In the genomic region with DNA sequence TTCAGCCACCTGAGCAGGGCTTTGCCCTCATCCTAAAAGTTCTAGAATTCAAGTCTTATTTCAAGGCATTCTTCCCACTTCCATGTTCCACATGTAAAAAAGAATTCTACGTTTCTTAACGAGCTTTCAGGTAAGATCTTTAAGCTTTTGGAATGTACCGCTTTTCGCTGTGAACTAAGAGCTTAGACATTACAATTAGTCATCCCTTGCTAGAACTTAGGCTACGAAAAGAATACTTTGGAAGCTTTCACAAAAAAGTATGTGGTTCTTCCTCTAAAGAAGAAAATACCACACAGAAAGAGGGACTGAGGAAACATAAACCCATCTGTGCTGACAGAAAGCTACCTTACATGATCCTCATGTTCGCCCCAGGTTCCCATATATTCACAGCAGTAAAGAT, we compare ENCODE assay signal across 2 cellular contexts.
TF ChIP-seq lines count a peak whose summit lies in the region.

No MANE protein-coding gene starts in this region.

TF ChIP-seq in HEK293, 187 proteins besides CTCF, POLR2A, EP300 and RAD21 (continued from another document):
- TF ChIP-seq, protein P1, sequence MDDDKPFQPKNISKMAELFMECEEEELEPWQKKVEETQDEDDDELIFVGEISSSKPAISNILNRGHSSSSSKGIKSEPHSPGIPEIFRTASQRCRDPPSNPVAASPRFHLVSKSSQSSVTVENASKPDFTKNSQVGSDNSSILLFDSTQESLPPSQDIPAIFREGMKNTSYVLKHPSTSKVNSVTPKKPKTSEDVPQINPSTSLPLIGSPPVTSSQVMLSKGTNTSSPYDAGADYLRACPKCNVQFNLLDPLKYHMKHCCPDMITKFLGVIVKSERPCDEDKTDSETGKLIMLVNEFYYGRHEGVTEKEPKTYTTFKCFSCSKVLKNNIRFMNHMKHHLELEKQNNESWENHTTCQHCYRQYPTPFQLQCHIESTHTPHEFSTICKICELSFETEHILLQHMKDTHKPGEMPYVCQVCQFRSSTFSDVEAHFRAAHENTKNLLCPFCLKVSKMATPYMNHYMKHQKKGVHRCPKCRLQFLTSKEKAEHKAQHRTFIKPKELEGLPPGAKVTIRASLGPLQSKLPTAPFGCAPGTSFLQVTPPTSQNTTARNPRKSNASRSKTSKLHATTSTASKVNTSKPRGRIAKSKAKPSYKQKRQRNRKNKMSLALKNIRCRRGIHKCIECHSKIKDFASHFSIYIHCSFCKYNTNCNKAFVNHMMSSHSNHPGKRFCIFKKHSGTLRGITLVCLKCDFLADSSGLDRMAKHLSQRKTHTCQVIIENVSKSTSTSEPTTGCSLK (tag by site-specific recombination; IDR thresholded peaks at IDR 0.05) = no peak
- TF ChIP-seq ZSCAN16 (tag by site-specific recombination; IDR thresholded peaks at IDR 0.05) = no peak
- no peak for TF ChIP-seq KLF16 (tag by site-specific recombination; IDR thresholded peaks at IDR 0.05)
- TF ChIP-seq ZNF311 (tag by site-specific recombination; IDR thresholded peaks at IDR 0.05; ENCODE audit: borderline replicate concordance) = no peak
- no peak for TF ChIP-seq ZNF473 (tag by site-specific recombination; IDR thresholded peaks at IDR 0.05)
- no peak for TF ChIP-seq ZNF701 (tag by site-specific recombination; IDR thresholded peaks at IDR 0.05)
- TF ChIP-seq ZNF837 (tag by site-specific recombination; IDR thresholded peaks at IDR 0.05) = no peak

TF ChIP-seq in WTC11, 78 proteins besides CTCF, POLR2A, EP300 and RAD21 (continued from another document):
- TF ChIP-seq, protein P2, sequence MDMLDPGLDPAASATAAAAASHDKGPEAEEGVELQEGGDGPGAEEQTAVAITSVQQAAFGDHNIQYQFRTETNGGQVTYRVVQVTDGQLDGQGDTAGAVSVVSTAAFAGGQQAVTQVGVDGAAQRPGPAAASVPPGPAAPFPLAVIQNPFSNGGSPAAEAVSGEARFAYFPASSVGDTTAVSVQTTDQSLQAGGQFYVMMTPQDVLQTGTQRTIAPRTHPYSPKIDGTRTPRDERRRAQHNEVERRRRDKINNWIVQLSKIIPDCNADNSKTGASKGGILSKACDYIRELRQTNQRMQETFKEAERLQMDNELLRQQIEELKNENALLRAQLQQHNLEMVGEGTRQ (CRISPR knock-in tag; IDR thresholded peaks at IDR 0.05) = no peak
